In genomic region chr2:150570712-150571111, GRCh38 we compare ENCODE assay signal across 18 cellular contexts.
DNase-seq lines count a peak whose midpoint lies in the region; ATAC-seq and TF ChIP-seq lines count a peak whose summit lies in the region.
"Had no signal": no experiment of that assay in that cellular context is flagged by ENCODE, and none has a peak within 500 bp of the region (broad histone marks: within the 10 kb centered on the region; RNA-seq: fewer than 3 reads in every experiment).

No MANE protein-coding gene starts in this region.

- no peak overlapping the region for H2BK120ac ChIP-seq in mesendoderm (ENCODE audit: low read depth, low read length)

- no peak overlapping the region for H2BK15ac ChIP-seq in mesendoderm (replicated peaks; ENCODE audit: low read depth)

- peaks cover 19% of the 10 kb centered on the region for H3K4me1 ChIP-seq in fibroblast of lung (ENCODE audit: control insufficient read depth, extremely low read depth, insufficient read depth, low read length)
- no peaks in the 10 kb centered on the region for H3K4me1 ChIP-seq in mesendoderm (ENCODE audit: control insufficient read depth, low read depth, low read length)

- H4K8ac ChIP-seq in mesendoderm (ENCODE audit: low read depth, low read length): no peak overlapping the region

- H3K23ac ChIP-seq in mesendoderm (ENCODE audit: low read length): no peak overlapping the region

- H3K4me1 Mint-ChIP-seq in activated naive CD8-positive, alpha-beta T cell treated with anti-CD3 and anti-CD28 coated beads for 36 hours: no peaks in the 10 kb centered on the region
- H3K4me1 Mint-ChIP-seq: central memory CD8-positive, alpha-beta T cell had no signal

- no peak overlapping the region for H3K4ac ChIP-seq in mesendoderm (ENCODE audit: low read depth, low read length)

- no peak overlapping the region for H4K5ac ChIP-seq in mesendoderm (ENCODE audit: low read length)

- H3K56ac ChIP-seq in mesendoderm (ENCODE audit: low read length): no peak overlapping the region

- no peaks in the 10 kb centered on the region for H3K79me2 ChIP-seq in fibroblast of lung (ENCODE audit: control insufficient read depth, insufficient read depth, low read length)
- H3K79me2 ChIP-seq in mesendoderm (ENCODE audit: control insufficient read depth, insufficient read depth, low read length): no peaks in the 10 kb centered on the region

- no peaks in the 10 kb centered on the region for H3K79me1 ChIP-seq in mesendoderm (ENCODE audit: low read length)

- in situ Hi-C loops in SK-MEL-5 (cut with HindIII; ENCODE audit: low pct_unique_long_range_greater_than_20kb, low sequenced_read_pairs): no loop called here

- TF ChIP-seq CTCF in fibroblast of lung (conservative IDR thresholded peaks at IDR 0.05 in 1 of 2, IDR thresholded peaks at IDR 0.05 in 1 of 2; ENCODE audit: low read depth in 1 of 2, low read length in 2 of 2): no peak

- no peak overlapping the region for H2AFZ ChIP-seq in fibroblast of lung (ENCODE audit: low read length)

- no peaks in the 10 kb centered on the region for H3K27me3 Mint-ChIP-seq in activated naive CD8-positive, alpha-beta T cell treated with anti-CD3 and anti-CD28 coated beads for 36 hours
- H3K27me3 Mint-ChIP-seq: central memory CD8-positive, alpha-beta T cell had no signal

- H3K4me3 ChIP-seq in fibroblast of lung (replicated peaks in 1 of 4; ENCODE audit: control extremely low read depth in 1 of 4, insufficient read depth in 1 of 4, low read depth in 3 of 4, low read length in 4 of 4) (no peak overlapping the region), skeletal muscle cell (ENCODE audit: low read depth, low read length) (no peak overlapping the region), mesendoderm (ENCODE audit: low read length) (no peak overlapping the region)
- H3K4me3 ChIP-seq: K562, ovary had no signal

- H3K27ac ChIP-seq in fibroblast of lung (ENCODE audit: insufficient read depth, low read length) (peak overlapping the region; percentile 82), mesendoderm (ENCODE audit: low read depth, low read length) (no peak overlapping the region)
- H3K27ac ChIP-seq: ovary had no signal

- H3K36me3 ChIP-seq in fibroblast of lung (ENCODE audit: control insufficient read depth, insufficient read depth, low read length) (no peaks in the 10 kb centered on the region), mesendoderm (ENCODE audit: control insufficient read depth, insufficient read depth, low read length) (no peaks in the 10 kb centered on the region)
- H3K36me3 ChIP-seq: ovary had no signal

- no peak overlapping the region for H3K27ac Mint-ChIP-seq in activated naive CD8-positive, alpha-beta T cell treated with anti-CD3 and anti-CD28 coated beads for 36 hours
- H3K27ac Mint-ChIP-seq: activated T-helper 1 cell treated with anti-CD3 and anti-CD28 coated beads, Interleukin-12 subunit alpha, Interleukin-12 subunit beta, Interleukin-2, Interleukin-4 antibody, amounts not matched to agents 30 ng/mL and 10 ng/mL and 1 ng/mL, durations not matched to agents 14 hours and 24 hours and 36 hours had no signal

- WGBS in mesendoderm (ENCODE audit: extremely low coverage, insufficient coverage, low lambda C conversion rate): no CpG with 5 or more reads among the region's 1 CpG

- no peaks in the 10 kb centered on the region for H4K20me1 ChIP-seq in fibroblast of lung (ENCODE audit: control insufficient read depth, extremely low read depth, insufficient read depth, low read length)

- ATAC-seq in HG03457 (IDR thresholded peaks at IDR 0.05; ENCODE audit: unreplicated experiment): no peak
- ATAC-seq: activated CD4-positive, CD25-positive, alpha-beta regulatory T cell treated with anti-CD3 and anti-CD28 coated beads, Interleukin-2, amount 50 U/mL, for 24 hours; K562; left colon; stimulated activated naive CD8-positive, alpha-beta T cell treated with anti-CD3 and anti-CD28 coated beads, Interleukin-15, Interleukin-2, amounts not matched to agents 100 U/mL and 50 U/mL, for 24 hours had no signal

- H3K9me3 ChIP-seq in fibroblast of lung (ENCODE audit: control insufficient read depth, insufficient read depth, low read depth, low read length): no peaks in the 10 kb centered on the region
- H3K9me3 ChIP-seq: ovary had no signal

- no peak overlapping the region for H3K18ac ChIP-seq in mesendoderm (ENCODE audit: low read length)

- H3K9me3 Mint-ChIP-seq in activated naive CD8-positive, alpha-beta T cell treated with anti-CD3 and anti-CD28 coated beads for 36 hours: no peaks in the 10 kb centered on the region
- H3K9me3 Mint-ChIP-seq: activated T-helper 1 cell treated with anti-CD3 and anti-CD28 coated beads, Interleukin-12 subunit alpha, Interleukin-12 subunit beta, Interleukin-2, Interleukin-4 antibody, amounts not matched to agents 30 ng/mL and 10 ng/mL and 1 ng/mL, durations not matched to agents 14 hours and 24 hours and 36 hours had no signal

- H3K9ac ChIP-seq in fibroblast of lung (ENCODE audit: insufficient read depth, low read length) (no peak overlapping the region), mesendoderm (ENCODE audit: low read length) (no peak overlapping the region)

- peak; percentile 68 for DNase-seq in GM03348 (ENCODE audit: low spot score)
- DNase-seq in SK-MEL-5 (ENCODE audit: low read depth, low spot score): peak; percentile 51
- peak; percentile 87 to 96 for DNase-seq in fibroblast of lung (ENCODE audit: low read depth in 2 of 2)
- peak; percentile 71 for DNase-seq in skeletal muscle cell (ENCODE audit: low read depth)
- DNase-seq in hypothalamus (lab: John Stamatoyannopoulos, UW): no peak
- DNase-seq in mesendoderm: no peak
- DNase-seq in activated naive CD8-positive, alpha-beta T cell treated with anti-CD3 and anti-CD28 coated beads for 36 hours: no peak
- DNase-seq: left colon; NCI-H1694; NCI-H748 treated with DMSO at 0.1 percent for 48 hours; ovary; stimulated activated CD4-positive, alpha-beta T cell treated with anti-CD3 and anti-CD28 coated beads, Interleukin-4, amount 100 ng/mL, for 24 hours; stimulated activated naive CD8-positive, alpha-beta T cell treated with anti-CD3 and anti-CD28 coated beads, Interleukin-15, Interleukin-2, amounts not matched to agents 100 U/mL and 50 U/mL, for 24 hours had no signal

- no peaks in the 10 kb centered on the region for H3K36me3 Mint-ChIP-seq in activated naive CD8-positive, alpha-beta T cell treated with anti-CD3 and anti-CD28 coated beads for 36 hours

- no peak overlapping the region for H3K4me3 Mint-ChIP-seq in activated naive CD8-positive, alpha-beta T cell treated with anti-CD3 and anti-CD28 coated beads for 36 hours
- H3K4me3 Mint-ChIP-seq: activated T-helper 1 cell treated with anti-CD3 and anti-CD28 coated beads, Interleukin-12 subunit alpha, Interleukin-12 subunit beta, Interleukin-2, Interleukin-4 antibody, amounts not matched to agents 30 ng/mL and 10 ng/mL and 1 ng/mL, durations not matched to agents 14 hours and 24 hours and 36 hours; central memory CD8-positive, alpha-beta T cell had no signal

- H2BK5ac ChIP-seq in mesendoderm (ENCODE audit: low read length): no peak overlapping the region

- H2AK5ac ChIP-seq in mesendoderm (ENCODE audit: low read length): no peak overlapping the region

- H3K4me2 ChIP-seq in fibroblast of lung (ENCODE audit: extremely low read depth, insufficient read depth, low read length) (peak overlapping the region; percentile 54), mesendoderm (ENCODE audit: low read length) (no peak overlapping the region)

- H3K27me3 ChIP-seq in fibroblast of lung (ENCODE audit: control insufficient read depth, insufficient read depth, low read length) (no peaks in the 10 kb centered on the region), mesendoderm (ENCODE audit: insufficient read depth, low read length, poor library complexity) (no peaks in the 10 kb centered on the region)
- H3K27me3 ChIP-seq: ovary had no signal

Comparison
In these comparisons a context has a peak if more than half of its experiments do, and no peak if none do; other contexts are left out.
1. DNase-seq: peak in GM03348 (single experiment), SK-MEL-5 (single experiment), fibroblast of lung (2 of 2) and skeletal muscle cell (single experiment); none in hypothalamus (0 of 51), mesendoderm (single experiment) and activated naive CD8-positive, alpha-beta T cell treated with anti-CD3 and anti-CD28 coated beads for 36 hours (single experiment).